Comparison of ENCODE assay signal across 8 cellular contexts in the genomic region with DNA sequence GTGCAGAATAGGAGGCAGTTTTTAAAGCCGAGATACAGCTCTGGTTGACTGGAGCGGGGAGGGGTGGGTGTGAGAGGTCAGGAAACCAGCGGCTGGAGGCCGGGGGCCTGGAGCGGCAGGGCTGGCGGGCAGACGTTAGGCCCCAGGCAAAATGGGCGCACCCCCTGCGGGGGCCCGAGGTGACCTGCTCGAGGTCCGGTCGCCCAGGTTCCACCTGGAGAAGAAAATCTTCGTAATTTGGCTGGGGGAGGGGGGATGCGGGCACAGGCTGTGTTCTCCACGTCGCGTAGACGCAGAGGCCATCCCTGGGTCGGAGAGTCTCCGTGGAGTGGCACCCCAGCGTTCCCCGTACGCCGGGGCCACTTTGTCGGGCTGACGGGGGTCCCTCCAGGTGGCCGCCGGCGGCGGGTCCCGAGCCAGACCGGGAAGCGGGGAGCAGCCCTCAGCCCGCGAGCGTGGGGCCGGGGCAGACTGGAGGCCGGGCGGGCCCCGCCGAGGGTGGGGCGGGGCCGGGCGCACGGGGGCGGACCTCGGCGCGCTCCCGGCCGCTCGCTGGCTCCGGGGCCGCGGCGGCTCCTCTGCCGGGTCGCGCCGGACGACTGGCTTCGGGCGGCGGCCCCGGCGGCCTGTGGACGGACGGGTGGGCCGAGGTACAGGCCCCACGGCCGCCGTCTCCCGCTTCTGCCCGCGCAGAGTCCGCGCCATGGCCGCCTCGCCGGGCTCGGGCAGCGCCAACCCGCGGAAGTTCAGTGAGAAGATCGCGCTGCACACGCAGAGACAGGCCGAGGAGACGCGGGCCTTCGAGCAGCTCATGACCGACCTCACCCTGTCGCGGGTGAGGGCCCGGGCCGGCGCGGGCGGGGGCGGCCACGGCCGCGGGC. TPM values are rescaled to one million over a fixed set of nuclear protein-coding genes. Genes with fewer than 3 reads are reported as not detected.
DNase-seq lines count a peak whose midpoint lies in the region; ATAC-seq and TF ChIP-seq lines count a peak whose summit lies in the region.

A gene with protein sequence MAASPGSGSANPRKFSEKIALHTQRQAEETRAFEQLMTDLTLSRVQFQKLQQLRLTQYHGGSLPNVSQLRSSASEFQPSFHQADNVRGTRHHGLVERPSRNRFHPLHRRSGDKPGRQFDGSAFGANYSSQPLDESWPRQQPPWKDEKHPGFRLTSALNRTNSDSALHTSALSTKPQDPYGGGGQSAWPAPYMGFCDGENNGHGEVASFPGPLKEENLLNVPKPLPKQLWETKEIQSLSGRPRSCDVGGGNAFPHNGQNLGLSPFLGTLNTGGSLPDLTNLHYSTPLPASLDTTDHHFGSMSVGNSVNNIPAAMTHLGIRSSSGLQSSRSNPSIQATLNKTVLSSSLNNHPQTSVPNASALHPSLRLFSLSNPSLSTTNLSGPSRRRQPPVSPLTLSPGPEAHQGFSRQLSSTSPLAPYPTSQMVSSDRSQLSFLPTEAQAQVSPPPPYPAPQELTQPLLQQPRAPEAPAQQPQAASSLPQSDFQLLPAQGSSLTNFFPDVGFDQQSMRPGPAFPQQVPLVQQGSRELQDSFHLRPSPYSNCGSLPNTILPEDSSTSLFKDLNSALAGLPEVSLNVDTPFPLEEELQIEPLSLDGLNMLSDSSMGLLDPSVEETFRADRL (plus strand): TSS at position 555 of the 881 bp plus-strand sequence. CDS start 149 bp downstream, at position 704.

- H3K27ac ChIP-seq in A673 (ENCODE audit: low read depth, low read length, poor library complexity, severe bottlenecking): peak within 1 kb of the TSS; percentile 80

- CTCF ChIA-PET in A673 (lab: Charles Lee): no interaction called here

- BruUV-seq in A673 (replicated peaks; lab: Mats Ljungman, UMichigan): no TSS peak

- ATAC-seq in GM18517 (IDR thresholded peaks at IDR 0.05; ENCODE audit: unreplicated experiment) (peak; percentile 61), HG02981 (IDR thresholded peaks at IDR 0.05; ENCODE audit: unreplicated experiment) (peak; percentile 68)

- H3K27me3 ChIP-seq in A673 (replicated peaks; ENCODE audit: insufficient read depth, low read depth, low read length, poor library complexity): no peaks in the 10 kb centered on the region

- intact Hi-C loops in A673 (cut with micrococcal nuclease; ENCODE audit: unreplicated experiment): loop anchor here (5.0 kb wide), 1 partner anchor 63 kb away; no protein-coding TSS in a partner anchor

- POLR2A ChIA-PET in A673 (lab: Charles Lee; ENCODE audit: low non-redundant PET): no interaction called here

- no peak; the same call in 1 of the 2 replicates for TF ChIP-seq CTCF in A673 (conservative IDR thresholded peaks at IDR 0.05; ENCODE audit: low read depth, low read length)
- peak; percentile 7 for TF ChIP-seq CTCF in epithelial cell of esophagus (IDR thresholded peaks at IDR 0.05; ENCODE audit: insufficient read depth, low read depth, low read length, missing control alignments)

- H3K4me1 ChIP-seq in A673 (ENCODE audit: insufficient read depth, low read length, poor library complexity, severe bottlenecking): peaks cover 11% of the 10 kb centered on the region

- no peaks in the 10 kb centered on the region for H3K36me3 ChIP-seq in A673 (ENCODE audit: insufficient read depth, low read length, poor library complexity, severe bottlenecking)

- DNase-seq in A673 (ENCODE audit: low spot score): peak; percentile 69
- DNase-seq in NOMO-1 (lab: John Stamatoyannopoulos, UW; ENCODE audit: unreplicated experiment in 2 of 2): peak; percentile 46 to 56
- peak; percentile 38 for DNase-seq in activated T-cell treated with anti-CD3 and anti-CD28 coated beads for 24 hours (ENCODE audit: low read depth)
- DNase-seq in epithelial cell of esophagus (ENCODE audit: low read depth): peak; percentile 68
- DNase-seq in mucosa of gallbladder (ENCODE audit: low spot score): peak; percentile 30
- peak; percentile 22 to 83 (median 60) for DNase-seq in stimulated activated naive CD4-positive, alpha-beta T cell (lab: John Stamatoyannopoulos, UW)

- H3K9me3 ChIP-seq in A673 (ENCODE audit: low read depth, low read length, poor library complexity, severe bottlenecking): no peaks in the 10 kb centered on the region

- H3K4me3 ChIP-seq in A673 (ENCODE audit: low read depth, low read length, poor library complexity, severe bottlenecking): peak within 1 kb of the TSS; percentile 83
- peak within 1 kb of the TSS; percentile 75 for H3K4me3 ChIP-seq in epithelial cell of esophagus (ENCODE audit: low read length)

RNA-seq across cellular contexts. Expression of the gene that starts here (rescaled TPM):
- 34.6 and 35.3 TPM in 2 replicates for total RNA-seq in A673 (2021)
- total RNA-seq in mucosa of gallbladder: 52.0 TPM

Comparison
In these comparisons a context has a peak if more than half of its experiments do, and no peak if none do; other contexts are left out.
1. Peak in every context shown above with its lines: DNase-seq, ATAC-seq, H3K4me3 ChIP-seq and H3K27ac ChIP-seq.